29 cellular contexts compared by ENCODE assay signal in the genomic region with DNA sequence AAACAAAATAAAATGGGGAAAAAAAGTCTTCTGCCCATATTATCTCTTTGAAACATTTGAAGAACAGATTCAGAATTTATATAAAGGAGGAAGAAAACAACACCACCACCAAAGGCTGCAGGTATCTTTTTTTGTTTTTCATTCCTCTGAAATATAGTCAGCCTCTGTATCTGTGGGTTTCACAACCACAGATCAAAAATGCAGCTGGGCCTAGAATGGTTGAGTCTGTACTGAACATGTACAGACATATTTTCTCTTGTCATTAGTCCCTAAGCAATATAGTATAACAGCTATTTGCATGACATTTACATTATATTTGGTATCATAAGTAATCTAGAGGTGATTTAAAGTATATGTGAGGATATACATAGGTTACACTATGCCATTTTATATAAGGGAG.
DNase-seq lines count a peak whose midpoint lies in the region; ATAC-seq, FAIRE-seq and TF ChIP-seq lines count a peak whose summit lies in the region.
"Had no signal": no experiment of that assay in that cellular context is flagged by ENCODE, and none has a peak within 500 bp of the region (broad histone marks: within the 10 kb centered on the region; RNA-seq: fewer than 3 reads in every experiment).

No MANE protein-coding gene starts in this region.

- TF ChIP-seq CTCF in HepG2 (CRISPR knock-in tag; IDR thresholded peaks at IDR 0.05) (no peak), right lobe of liver (IDR thresholded peaks at IDR 0.05) (no peak), hepatocyte (IDR thresholded peaks at IDR 0.05; ENCODE audit: poor library complexity) (no peak)

- no peak overlapping the region for H3K4me3 Mint-ChIP-seq in activated CD4-positive, alpha-beta memory T cell treated with anti-CD3 and anti-CD28 coated beads, Interleukin-2, amount 10 ng/mL, durations not matched to agents 7 days and 5 days
- H3K4me3 Mint-ChIP-seq: activated CD4-positive, alpha-beta T cell treated with anti-CD3 and anti-CD28 coated beads, Interleukin-2, amount 10 ng/mL, durations not matched to agents 7 days and 5 days; immature natural killer cell; memory B cell had no signal

- no peak overlapping the region for H3K9ac ChIP-seq in HepG2 (ENCODE audit: insufficient read depth, low read depth, low read length)

- TF ChIP-seq RAD21 in HepG2 (CRISPR knock-in tag; IDR thresholded peaks at IDR 0.05): no peak

- no peak overlapping the region for H3K4me2 ChIP-seq in HepG2 (ENCODE audit: low read depth, low read length)
- H3K4me2 ChIP-seq in hepatocyte: no peak overlapping the region

- intact Hi-C loops in HepG2 (cut with micrococcal nuclease; ENCODE audit: unreplicated experiment) (loop anchor here (5.0 kb wide), 1 partner anchor 1206 kb away; no protein-coding TSS in a partner anchor), right lobe of liver (cut with DNase I) (no loop called here)

- H3K4me1 Mint-ChIP-seq in activated CD4-positive, alpha-beta memory T cell treated with anti-CD3 and anti-CD28 coated beads, Interleukin-2, amount 10 ng/mL, durations not matched to agents 7 days and 5 days: no peaks in the 10 kb centered on the region
- H3K4me1 Mint-ChIP-seq: activated CD4-positive, alpha-beta T cell treated with anti-CD3 and anti-CD28 coated beads, Interleukin-2, amount 10 ng/mL, durations not matched to agents 7 days and 5 days; immature natural killer cell; memory B cell had no signal

- CTCF ChIA-PET in HepG2 (lab: Yijun Ruan, JAX; ENCODE audit: low intra/inter-chr PET ratio, low total read pairs): no interaction called here
- CTCF ChIA-PET in activated CD4-positive, alpha-beta memory T cell treated with anti-CD3 and anti-CD28 coated beads, Interleukin-2, amount 10 ng/mL, durations not matched to agents 7 days and 5 days (lab: Charles Lee): no interaction called here

- POLR2A ChIA-PET in HepG2 (lab: Yijun Ruan, JAX): no interaction called here
- POLR2A ChIA-PET in activated CD4-positive, alpha-beta memory T cell treated with anti-CD3 and anti-CD28 coated beads, Interleukin-2, amount 10 ng/mL, durations not matched to agents 7 days and 5 days (lab: Charles Lee): no interaction called here

- DNase-seq in HepG2 (ENCODE audit: low spot score): no peak
- no peak for DNase-seq in right lobe of liver
- peak; percentile 34 for DNase-seq in astrocyte of the hippocampus (ENCODE audit: low read depth, low spot score)
- peak; percentile 1 for DNase-seq in hepatocyte (ENCODE audit: low spot score)
- DNase-seq in NCI-H1092 treated with DMSO at 0.1 percent for 48 hours (lab: John Stamatoyannopoulos, UW): no peak
- DNase-seq in stimulated activated CD4-positive, alpha-beta T cell treated with anti-CD3 and anti-CD28 coated beads, Interleukin-15, amount 100 ng/mL, for 24 hours: no peak
- DNase-seq in activated CD4-positive, alpha-beta memory T cell treated with anti-CD3 and anti-CD28 coated beads, Interleukin-2, amount 10 ng/mL, durations not matched to agents 7 days and 5 days: no peak
- DNase-seq in epidermal melanocyte (ENCODE audit: insufficient read length, low spot score): no peak
- DNase-seq: activated CD4-positive, alpha-beta T cell treated with anti-CD3 and anti-CD28 coated beads, Interleukin-2, amount 10 ng/mL, durations not matched to agents 7 days and 5 days; activated effector memory CD4-positive, alpha-beta T cell treated with Interleukin-2 at 50 U/mL for 16 hours; activated T-cell treated with anti-CD3 and anti-CD28 coated beads, Interleukin-2, amount 50 U/mL, for 1 hour; Calu3; H7; hippocampal formation; immature natural killer cell; Karpas-422; NCI-H1436; NCI-H2081 treated with DMSO at 0.1 percent for 48 hours; ovary; SJCRH30; stimulated activated naive CD4-positive, alpha-beta T cell treated with Interleukin-2 at 50 U/mL for 16 hours; SW 1271; upper lobe of right lung had no signal

- no peaks in the 10 kb centered on the region for H3K9me3 Mint-ChIP-seq in activated CD4-positive, alpha-beta memory T cell treated with anti-CD3 and anti-CD28 coated beads, Interleukin-2, amount 10 ng/mL, durations not matched to agents 7 days and 5 days
- H3K9me3 Mint-ChIP-seq: activated CD4-positive, alpha-beta T cell treated with anti-CD3 and anti-CD28 coated beads, Interleukin-2, amount 10 ng/mL, durations not matched to agents 7 days and 5 days; activated naive CD4-positive, alpha-beta T cell treated with anti-CD3 and anti-CD28 coated beads, Interleukin-2, amount 50 U/mL, for 72 hours; memory B cell had no signal

- H3K9me3 ChIP-seq in HepG2 (ENCODE audit: low read length) (no peaks in the 10 kb centered on the region), right lobe of liver (no peaks in the 10 kb centered on the region), hepatocyte (ENCODE audit: low read depth) (no peaks in the 10 kb centered on the region)
- H3K9me3 ChIP-seq: ascending aorta, ovary, SJCRH30, upper lobe of right lung had no signal

- no peaks in the 10 kb centered on the region for H3K27me3 Mint-ChIP-seq in activated CD4-positive, alpha-beta memory T cell treated with anti-CD3 and anti-CD28 coated beads, Interleukin-2, amount 10 ng/mL, durations not matched to agents 7 days and 5 days
- H3K27me3 Mint-ChIP-seq: activated CD4-positive, alpha-beta T cell treated with anti-CD3 and anti-CD28 coated beads, Interleukin-2, amount 10 ng/mL, durations not matched to agents 7 days and 5 days; memory B cell had no signal

- H2AFZ ChIP-seq in HepG2 (ENCODE audit: low read length): no peak overlapping the region
- H2AFZ ChIP-seq in hepatocyte: no peak overlapping the region

- peaks cover 33% of the 10 kb centered on the region for H3K4me1 ChIP-seq in HepG2 (ENCODE audit: insufficient read depth, low read length)
- no peaks in the 10 kb centered on the region for H3K4me1 ChIP-seq in right lobe of liver
- peaks cover 6% of the 10 kb centered on the region for H3K4me1 ChIP-seq in hepatocyte (ENCODE audit: insufficient read depth)
- H3K4me1 ChIP-seq: ascending aorta, SJCRH30, upper lobe of right lung had no signal

- no peak overlapping the region for H3K4me3 ChIP-seq in HepG2 (replicated peaks in 1 of 3; ENCODE audit: insufficient read depth in 1 of 3, low read depth in 2 of 3, low read length in 3 of 3)
- no peak overlapping the region for H3K4me3 ChIP-seq in right lobe of liver
- H3K4me3 ChIP-seq in hepatocyte: no peak overlapping the region
- H3K4me3 ChIP-seq: ascending aorta, ovary, SJCRH30, suprapubic skin, upper lobe of right lung had no signal

- in situ Hi-C loops in HepG2 (cut with HindIII; ENCODE audit: extremely low pct_ligation_motif_present, low pct_unique_long_range_greater_than_20kb): no loop called here

- H3K36me3 Mint-ChIP-seq in activated CD4-positive, alpha-beta memory T cell treated with anti-CD3 and anti-CD28 coated beads, Interleukin-2, amount 10 ng/mL, durations not matched to agents 7 days and 5 days (ENCODE audit: low read depth): no peaks in the 10 kb centered on the region
- H3K36me3 Mint-ChIP-seq: activated naive CD4-positive, alpha-beta T cell treated with anti-CD3 and anti-CD28 coated beads, Interleukin-2, amount 50 U/mL, for 72 hours; immature natural killer cell; memory B cell had no signal

- TF ChIP-seq POLR2A in HepG2 (IDR thresholded peaks at IDR 0.05; ENCODE audit: insufficient read depth in 1 of 2, low read depth in 2 of 2, low read length in 2 of 2) (no peak), right lobe of liver (IDR thresholded peaks at IDR 0.05) (no peak)

- H3K27me3 ChIP-seq in HepG2 (ENCODE audit: control insufficient read depth in 1 of 2, insufficient read depth in 2 of 2, low read length in 2 of 2) (no peaks in the 10 kb centered on the region), right lobe of liver (no peaks in the 10 kb centered on the region), hepatocyte (no peaks in the 10 kb centered on the region)
- H3K27me3 ChIP-seq: ascending aorta, ovary, SJCRH30, suprapubic skin, upper lobe of right lung had no signal

- H4K20me1 ChIP-seq in HepG2 (ENCODE audit: insufficient read depth, low read length): no peaks in the 10 kb centered on the region
- H4K20me1 ChIP-seq in hepatocyte (ENCODE audit: insufficient read depth, poor library complexity, severe bottlenecking): no peaks in the 10 kb centered on the region

- H3K36me3 ChIP-seq in HepG2 (replicated peaks in 1 of 2; ENCODE audit: control insufficient read depth in 1 of 2, insufficient read depth in 2 of 2, low read length in 2 of 2) (no peaks in the 10 kb centered on the region), right lobe of liver (no peaks in the 10 kb centered on the region), hepatocyte (replicated peaks; ENCODE audit: insufficient read depth, low read depth) (no peaks in the 10 kb centered on the region)
- H3K36me3 ChIP-seq: ascending aorta, ovary, SJCRH30, suprapubic skin, upper lobe of right lung had no signal

- H3K9me2 ChIP-seq in hepatocyte (replicated peaks; ENCODE audit: insufficient read depth): no peaks in the 10 kb centered on the region

- H3K79me2 ChIP-seq in HepG2 (ENCODE audit: insufficient read depth, low read length): no peaks in the 10 kb centered on the region
- no peaks in the 10 kb centered on the region for H3K79me2 ChIP-seq in hepatocyte

- no TSS peak for BruUV-seq in HepG2 (replicated peaks; lab: Mats Ljungman, UMichigan)

- no peak for FAIRE-seq in HepG2 (lab: Jason Lieb, UNC)

- TF ChIP-seq EP300 in HepG2 (IDR thresholded peaks at IDR 0.05; ENCODE audit: low read depth in 2 of 2, low read length in 2 of 2) (no peak), HepG2 (CRISPR knock-in tag; IDR thresholded peaks at IDR 0.05; ENCODE audit: borderline replicate concordance) (no peak)

- ATAC-seq in HepG2 (no peak), right lobe of liver (no peak)
- ATAC-seq: activated naive CD4-positive, alpha-beta T cell treated with anti-CD3 and anti-CD28 coated beads, Interleukin-2, amount 50 U/mL, for 72 hours; left lobe of liver; upper lobe of right lung had no signal

- no peak overlapping the region for H3K27ac Mint-ChIP-seq in activated CD4-positive, alpha-beta memory T cell treated with anti-CD3 and anti-CD28 coated beads, Interleukin-2, amount 10 ng/mL, durations not matched to agents 7 days and 5 days
- H3K27ac Mint-ChIP-seq: activated CD4-positive, alpha-beta T cell treated with anti-CD3 and anti-CD28 coated beads, Interleukin-2, amount 10 ng/mL, durations not matched to agents 7 days and 5 days; activated naive CD4-positive, alpha-beta T cell treated with anti-CD3 and anti-CD28 coated beads, Interleukin-2, amount 50 U/mL, for 72 hours; immature natural killer cell; memory B cell had no signal

- no peak overlapping the region for H3K27ac ChIP-seq in HepG2 (ENCODE audit: extremely low read length, insufficient read depth, low read length)
- H3K27ac ChIP-seq in right lobe of liver: no peak overlapping the region
- H3K27ac ChIP-seq in hepatocyte: no peak overlapping the region
- H3K27ac ChIP-seq: ascending aorta, HL-60, ovary, SJCRH30, suprapubic skin, upper lobe of right lung had no signal

TF ChIP-seq in HepG2, 621 proteins besides CTCF, POLR2A, EP300 and RAD21:
- TF ChIP-seq MAFG (CRISPR knock-in tag; IDR thresholded peaks at IDR 0.05): no peak
- peak; percentile 91 for TF ChIP-seq ZNF12 (CRISPR knock-in tag; IDR thresholded peaks at IDR 0.05)

Comparison
In these comparisons a context has a peak if more than half of its experiments do, and no peak if none do; other contexts are left out.
1. DNase-seq: peak in astrocyte of the hippocampus (single experiment) and hepatocyte (single experiment); none in HepG2 (single experiment), right lobe of liver (0 of 3), NCI-H1092 treated with DMSO at 0.1 percent for 48 hours (single experiment), stimulated activated CD4-positive, alpha-beta T cell treated with anti-CD3 and anti-CD28 coated beads, Interleukin-15, amount 100 ng/mL, for 24 hours (single experiment), activated CD4-positive, alpha-beta memory T cell treated with anti-CD3 and anti-CD28 coated beads, Interleukin-2, amount 10 ng/mL, durations not matched to agents 7 days and 5 days (single experiment) and epidermal melanocyte (single experiment).